Comparison of ENCODE assay signal across 33 cellular contexts in genomic region chr17:52831536-52831935, GRCh38.
A peak's percentile ranks its signal among the peaks of the same experiment; 100 is the strongest.
DNase-seq lines count a peak whose midpoint lies in the region; ATAC-seq and TF ChIP-seq lines count a peak whose summit lies in the region.
"Had no signal": no experiment of that assay in that cellular context is flagged by ENCODE, and none has a peak within 500 bp of the region (broad histone marks: within the 10 kb centered on the region; RNA-seq: fewer than 3 reads in every experiment).

No MANE protein-coding gene starts in this region.

- H3K4me1 ChIP-seq in colonic mucosa (no peaks in the 10 kb centered on the region), mucosa of descending colon (ENCODE audit: low read depth) (peaks cover 12% of the 10 kb centered on the region), transverse colon (peaks cover 0 to 16% (median 0%) of the 10 kb centered on the region in 4 donors), ascending aorta (no peaks in the 10 kb centered on the region)
- H3K4me1 ChIP-seq: A549; BE2C; BLaER1; BLaER1 treated with 17β-estradiol and CSF1 and Interleukin-3, amounts not matched to agents 10 nM and 100 nM; Caco-2 had no signal

- H3K27me3 ChIP-seq in colonic mucosa (no peaks in the 10 kb centered on the region), transverse colon (no peaks in the 10 kb centered on the region), ascending aorta (no peaks in the 10 kb centered on the region)
- H3K27me3 ChIP-seq: BE2C; BLaER1; BLaER1 treated with 17β-estradiol and CSF1 and Interleukin-3, amounts not matched to agents 10 nM and 100 nM had no signal

- peak; percentile 32 for DNase-seq in colonic mucosa
- DNase-seq in left colon: no peak
- DNase-seq in mucosa of descending colon: peak in 1 of 3 donors; percentile 47
- no peak for DNase-seq in transverse colon
- DNase-seq in ascending aorta (ENCODE audit: low spot score in 2 of 2): no peak
- DNase-seq in HK-2 (ENCODE audit: unreplicated experiment): no peak
- DNase-seq: 8988T; ACHN; AML-193; BE2C; C1 segment of cervical spinal cord; Caco-2; Calu3; CD4-positive, alpha-beta memory T cell; CD4-positive, alpha-beta T cell; CD4-positive, CD25-positive, alpha-beta regulatory T cell; CD8-positive, alpha-beta memory T cell; CD8-positive, alpha-beta T cell; COR-L47; DMS 273 treated with DMSO at 0.1 percent for 48 hours; DMS153; DMS53; DMS79; DMS79 treated with DMSO at 0.1 percent for 48 hours; DND-41; EL had no signal

- ATAC-seq in left colon: peak; percentile 88
- ATAC-seq in mucosa of descending colon: peak; percentile 83
- no peak for ATAC-seq in HG03025 (IDR thresholded peaks at IDR 0.05; ENCODE audit: low FRiP score, unreplicated experiment)
- ATAC-seq in GM21526 (IDR thresholded peaks at IDR 0.05; ENCODE audit: low FRiP score, unreplicated experiment): no peak
- ATAC-seq: A549; CD8-positive, alpha-beta T cell had no signal

- no peak for TF ChIP-seq EP300 in transverse colon (IDR thresholded peaks at IDR 0.05; ENCODE audit: low read depth)

- H3K27ac ChIP-seq in colonic mucosa (peak overlapping the region; percentile 50), transverse colon (peak overlapping the region; percentile 27 to 63 (median 56)), ascending aorta (no peak overlapping the region)
- H3K27ac ChIP-seq: 22Rv1; A549; BLaER1; BLaER1 treated with 17β-estradiol and CSF1 and Interleukin-3, amounts not matched to agents 10 nM and 100 nM; C4-2B had no signal

- TF ChIP-seq CTCF in colonic mucosa (IDR thresholded peaks at IDR 0.05) (no peak), mucosa of descending colon (IDR thresholded peaks at IDR 0.05) (no peak), transverse colon (IDR thresholded peaks at IDR 0.05) (peak in 1 of 5 experiments; percentile 15), ascending aorta (IDR thresholded peaks at IDR 0.05) (no peak)

- in situ Hi-C loops in transverse colon (cut with MboI; ENCODE audit: low pct_ligation_motif_present in 1 of 4, low pct_unique_long_range_greater_than_20kb in 1 of 4, low sequenced_read_pairs in 3 of 4): loop anchor here in 1 of 4 donors (25.0 kb wide), 1 partner anchor 194 kb away; no protein-coding TSS in a partner anchor

- no peak for TF ChIP-seq POLR2A in transverse colon (IDR thresholded peaks at IDR 0.05)

- intact Hi-C loops in colonic mucosa (cut with DNase I): no loop called here
- intact Hi-C loops in left colon (cut with DNase I, micrococcal nuclease): no loop called here
- intact Hi-C loops in mucosa of descending colon (cut with DNase I, micrococcal nuclease): no loop called here
- intact Hi-C loops in transverse colon (cut with DNase I; ENCODE audit: low total_unique reads): no loop called here
- intact Hi-C loops in ascending aorta (cut with DNase I): no loop called here

- no peak overlapping the region for H3K4me3 ChIP-seq in colonic mucosa
- no peak overlapping the region for H3K4me3 ChIP-seq in mucosa of descending colon
- H3K4me3 ChIP-seq in transverse colon: no peak overlapping the region
- H3K4me3 ChIP-seq in ascending aorta: no peak overlapping the region
- H3K4me3 ChIP-seq: A549; BLaER1; BLaER1 treated with 17β-estradiol and CSF1 and Interleukin-3, amounts not matched to agents 10 nM and 100 nM had no signal

- H3K9ac ChIP-seq in colonic mucosa (ENCODE audit: low read depth in 2 of 2, low read length in 2 of 2): no peak overlapping the region
- H3K9ac ChIP-seq: BLaER1; BLaER1 treated with 17β-estradiol and CSF1 and Interleukin-3, amounts not matched to agents 10 nM and 100 nM had no signal

- H3K36me3 ChIP-seq in colonic mucosa: no peaks in the 10 kb centered on the region
- H3K36me3 ChIP-seq in mucosa of descending colon (ENCODE audit: low read depth): no peaks in the 10 kb centered on the region
- no peaks in the 10 kb centered on the region for H3K36me3 ChIP-seq in transverse colon
- H3K36me3 ChIP-seq in ascending aorta: no peaks in the 10 kb centered on the region
- H3K36me3 ChIP-seq: BE2C; BLaER1; BLaER1 treated with 17β-estradiol and CSF1 and Interleukin-3, amounts not matched to agents 10 nM and 100 nM had no signal

- WGBS in transverse colon (ENCODE audit: low coverage in 1 of 2), 2 donors: 22 to 74% methylated on average over 1 of the region's 1 CpG

- no peaks in the 10 kb centered on the region for H3K9me3 ChIP-seq in colonic mucosa
- H3K9me3 ChIP-seq in mucosa of descending colon: no peaks in the 10 kb centered on the region
- no peaks in the 10 kb centered on the region for H3K9me3 ChIP-seq in transverse colon
- H3K9me3 ChIP-seq in ascending aorta: no peaks in the 10 kb centered on the region
- H3K9me3 ChIP-seq: A549; BE2C; BLaER1; BLaER1 treated with 17β-estradiol and CSF1 and Interleukin-3, amounts not matched to agents 10 nM and 100 nM; Caco-2 had no signal

Comparison
In these comparisons a context has a peak if more than half of its experiments do, and no peak if none do; other contexts are left out.
1. H3K27ac ChIP-seq: peak in colonic mucosa (single experiment) and transverse colon (4 of 4); none in ascending aorta (0 of 2).
2. ATAC-seq: peak in left colon (single experiment) and mucosa of descending colon (single experiment); none in HG03025 (single experiment) and GM21526 (single experiment).